In genomic region chr6:24522090-24522820, GRCh38 we compare ENCODE assay signal across 9 cellular contexts. TPM values are rescaled to one million over a fixed set of nuclear protein-coding genes. Genes with fewer than 3 reads are reported as not detected.
DNase-seq lines count a peak whose midpoint lies in the region; ATAC-seq and TF ChIP-seq lines count a peak whose summit lies in the region.
"Had no signal": no experiment of that assay in that cellular context is flagged by ENCODE, and none has a peak within 500 bp of the region (broad histone marks: within the 10 kb centered on the region; RNA-seq: fewer than 3 reads in every experiment).

No MANE protein-coding gene starts in this region.

- H3K27me3 ChIP-seq in OCI-LY3 (ENCODE audit: low read depth, low read length) (no peaks in the 10 kb centered on the region), tibial artery (no peaks in the 10 kb centered on the region), suprapubic skin (no peaks in the 10 kb centered on the region)
- H3K27me3 ChIP-seq: brain microvascular endothelial cell, neutrophil had no signal

- peak; percentile 44 for ATAC-seq in GM19372 (IDR thresholded peaks at IDR 0.05; ENCODE audit: low read depth, unreplicated experiment)
- peak; percentile 34 for ATAC-seq in HG03442 (IDR thresholded peaks at IDR 0.05; ENCODE audit: unreplicated experiment)

- H4K20me1 ChIP-seq in OCI-LY3 (ENCODE audit: insufficient read depth, low read length): no peaks in the 10 kb centered on the region

- H3K36me3 ChIP-seq in OCI-LY3 (replicated peaks; ENCODE audit: low read depth, low read length) (no peaks in the 10 kb centered on the region), tibial artery (peaks cover 0 to 42% (median 13%) of the 10 kb centered on the region in 3 donors), suprapubic skin (peaks cover 4% of the 10 kb centered on the region)
- H3K36me3 ChIP-seq: brain microvascular endothelial cell, neutrophil had no signal

- 0 out of 2 replicates have a peak overlapping the region, but pooled peaks have one; percentile 26 for H3K4me2 ChIP-seq in OCI-LY3 (ENCODE audit: low read length)

- no peak overlapping the region for H3K27ac ChIP-seq in OCI-LY3 (ENCODE audit: low read length)
- no peak overlapping the region for H3K27ac ChIP-seq in tibial artery
- no peak overlapping the region for H3K27ac ChIP-seq in suprapubic skin
- H3K27ac ChIP-seq: brain microvascular endothelial cell, neutrophil had no signal

- 77% methylated on average over 8 of the region's 8 CpGs for WGBS in suprapubic skin

- TF ChIP-seq CTCF in OCI-LY3 (IDR thresholded peaks at IDR 0.05; ENCODE audit: low read depth, low read length) (no peak), tibial artery (IDR thresholded peaks at IDR 0.05) (no peak), suprapubic skin (IDR thresholded peaks at IDR 0.05) (no peak)

- H3K9me3 ChIP-seq in OCI-LY3 (ENCODE audit: insufficient read depth, low read length) (no peaks in the 10 kb centered on the region), tibial artery (no peaks in the 10 kb centered on the region), suprapubic skin (no peaks in the 10 kb centered on the region)
- H3K9me3 ChIP-seq: neutrophil had no signal

- no peaks in the 10 kb centered on the region for H3K79me2 ChIP-seq in OCI-LY3 (ENCODE audit: low read length)

- no peak for TF ChIP-seq POLR2A in suprapubic skin (IDR thresholded peaks at IDR 0.05)

- no peak for TF ChIP-seq EP300 in suprapubic skin (IDR thresholded peaks at IDR 0.05)

- intact Hi-C loops in tibial artery (cut with DNase I; ENCODE audit: low total_unique reads): loop anchor here (2.0 kb wide), 1 partner anchor 91 kb away; no protein-coding TSS in a partner anchor

- H3K4me1 ChIP-seq in OCI-LY3 (ENCODE audit: low read length): peaks cover 30% of the 10 kb centered on the region
- H3K4me1 ChIP-seq in tibial artery: no peaks in the 10 kb centered on the region
- no peaks in the 10 kb centered on the region for H3K4me1 ChIP-seq in suprapubic skin

- peak; percentile 45 for DNase-seq in occipital lobe (lab: John Stamatoyannopoulos, UW)
- no peak for DNase-seq in tibial artery
- no peak for DNase-seq in suprapubic skin (ENCODE audit: low spot score in 2 of 2)
- no peak for DNase-seq in AG20443 (ENCODE audit: low spot score)
- DNase-seq: brain microvascular endothelial cell had no signal

- H2AFZ ChIP-seq in OCI-LY3 (ENCODE audit: low read depth, low read length): no peak overlapping the region

- H3K9ac ChIP-seq in OCI-LY3 (ENCODE audit: low read length): no peak overlapping the region

- H3K4me3 ChIP-seq in OCI-LY3 (ENCODE audit: low read length) (no peak overlapping the region), tibial artery (no peak overlapping the region), suprapubic skin (no peak overlapping the region)

RNA-seq across cellular contexts. Expression of gene ALDH5A1, which starts 27.5 kb away (rescaled TPM):
- total RNA-seq in occipital lobe (12.2 TPM), suprapubic skin (10 to 100 TPM; 11.2 to 16.0 (median 14.8) TPM)

RNA-seq across cellular contexts. Expression of gene GPLD1, which starts 32.9 kb away (rescaled TPM):
- total RNA-seq in occipital lobe: 12.6 TPM
- 10 to 100 TPM; 28.9 to 55.3 (median 38.1) TPM for total RNA-seq in suprapubic skin
